ENCODE assay signal across 13 cellular contexts in genomic region chr3:152359385-152360248, GRCh38.
DNase-seq lines count a peak whose midpoint lies in the region; ATAC-seq, FAIRE-seq and TF ChIP-seq lines count a peak whose summit lies in the region.
"Had no signal": no experiment of that assay in that cellular context is flagged by ENCODE, and none has a peak within 500 bp of the region (broad histone marks: within the 10 kb centered on the region; RNA-seq: fewer than 3 reads in every experiment).

No MANE protein-coding gene starts in this region.

- H3K9ac ChIP-seq in kidney (ENCODE audit: low read length in 2 of 2) = no peak overlapping the region

- peaks cover 68% of the 10 kb centered on the region for H3K36me3 Mint-ChIP-seq in CD8-positive, alpha-beta T cell
- H3K36me3 Mint-ChIP-seq in natural killer cell = no peaks in the 10 kb centered on the region

- FAIRE-seq in bronchial epithelial cell (lab: Jason Lieb, UNC) (no peak), kidney (lab: Jason Lieb, UNC) (no peak)
- FAIRE-seq: H1, K562 had no signal

- no peak for DNase-seq in CD8-positive, alpha-beta T cell
- peak; percentile 11 for DNase-seq in LNCaP clone FGC (ENCODE audit: low read depth)
- DNase-seq in bronchial epithelial cell (ENCODE audit: low read depth) = peak; percentile 67
- DNase-seq in natural killer cell = no peak
- DNase-seq in kidney = no peak
- DNase-seq in DMS153 treated with DMSO at 0.1 percent for 48 hours (lab: John Stamatoyannopoulos, UW; ENCODE audit: unreplicated experiment) = no peak
- no peak for DNase-seq in body of pancreas
- DNase-seq in NCI-H2227 treated with DMSO at 0.1 percent for 48 hours (lab: John Stamatoyannopoulos, UW) = no peak
- DNase-seq: COR-L47, glutamatergic neuron, NCI-H2081 treated with DMSO at 0.1 percent for 48 hours had no signal

- H3K27me3 Mint-ChIP-seq in CD8-positive, alpha-beta T cell (ENCODE audit: low read depth) = no peaks in the 10 kb centered on the region
- H3K27me3 Mint-ChIP-seq in natural killer cell (ENCODE audit: low read depth in 2 of 2) = no peaks in the 10 kb centered on the region

- H3K27me3 ChIP-seq in CD8-positive, alpha-beta T cell (ENCODE audit: insufficient read depth, low read length) = no peaks in the 10 kb centered on the region
- no peaks in the 10 kb centered on the region for H3K27me3 ChIP-seq in bronchial epithelial cell (ENCODE audit: control insufficient read depth, insufficient read depth, low read length)
- no peaks in the 10 kb centered on the region for H3K27me3 ChIP-seq in body of pancreas

- CTCF ChIA-PET in CD8-positive, alpha-beta T cell (lab: Charles Lee) = interaction anchor here (1.2 kb wide), 1 partner anchor 17 kb away, joined by 3 read pairs; no protein-coding TSS in a partner anchor

- no peak for TF ChIP-seq CTCF in CD8-positive, alpha-beta T cell (IDR thresholded peaks at IDR 0.05)
- no peak for TF ChIP-seq CTCF in LNCaP clone FGC (IDR thresholded peaks at IDR 0.05; ENCODE audit: control insufficient read depth, extremely low read depth, insufficient read depth)
- no peak for TF ChIP-seq CTCF in bronchial epithelial cell (IDR thresholded peaks at IDR 0.05; ENCODE audit: insufficient read depth, low read length, severe bottlenecking)
- TF ChIP-seq CTCF in natural killer cell (IDR thresholded peaks at IDR 0.05) = no peak
- no peak for TF ChIP-seq CTCF in kidney (IDR thresholded peaks at IDR 0.05; ENCODE audit: borderline replicate concordance, extremely low read depth, insufficient read depth)
- no peak for TF ChIP-seq CTCF in body of pancreas (IDR thresholded peaks at IDR 0.05)

- H3K36me3 ChIP-seq in CD8-positive, alpha-beta T cell (ENCODE audit: insufficient read depth, low read length) = peaks cover 3% of the 10 kb centered on the region
- H3K36me3 ChIP-seq in bronchial epithelial cell (ENCODE audit: control insufficient read depth, insufficient read depth, low read length) (no peaks in the 10 kb centered on the region), kidney (ENCODE audit: control insufficient read depth in 1 of 2, insufficient read depth in 2 of 2, low read length in 2 of 2) (no peaks in the 10 kb centered on the region), body of pancreas (replicated peaks in 1 of 2; ENCODE audit: insufficient read depth in 1 of 2, low read depth in 2 of 2) (no peaks in the 10 kb centered on the region)

- POLR2A ChIA-PET in CD8-positive, alpha-beta T cell (lab: Charles Lee) = interaction anchor here (0.7 to 1.1 kb wide), 2 partner anchors 17 to 27 kb away, joined by 3 to 4 read pairs; no protein-coding TSS in a partner anchor

- intact Hi-C loops in CD8-positive, alpha-beta T cell (cut with DNase I, micrococcal nuclease) = no loop called here
- intact Hi-C loops in natural killer cell (cut with micrococcal nuclease) (loop anchor here (5.0 kb wide), 1 partner anchor 43 kb away; no protein-coding TSS in a partner anchor), kidney (cut with DNase I) (no loop called here), body of pancreas (cut with DNase I) (no loop called here)

- no peak for TF ChIP-seq POLR2A in body of pancreas (IDR thresholded peaks at IDR 0.05)

- WGBS in body of pancreas, 2 donors = 37 to 47% methylated on average over 2 of the region's 2 CpGs

- no peak overlapping the region for H3K27ac ChIP-seq in CD8-positive, alpha-beta T cell (ENCODE audit: low read depth, low read length)
- no peak overlapping the region for H3K27ac ChIP-seq in kidney (ENCODE audit: low read depth in 2 of 2, low read length in 2 of 2)
- H3K27ac ChIP-seq in body of pancreas = no peak overlapping the region

- no peak for ATAC-seq in CD8-positive, alpha-beta T cell
- no peak for ATAC-seq in natural killer cell
- no peak for ATAC-seq in body of pancreas
- ATAC-seq: K562 had no signal

- peaks cover 54% of the 10 kb centered on the region for H3K4me1 ChIP-seq in CD8-positive, alpha-beta T cell (ENCODE audit: insufficient read depth, low read length)
- H3K4me1 ChIP-seq in kidney (ENCODE audit: control insufficient read depth in 1 of 2, insufficient read depth in 1 of 2, low read depth in 1 of 2, low read length in 2 of 2) (peaks cover 4 to 20% of the 10 kb centered on the region in 2 donors), body of pancreas (peaks cover 12% of the 10 kb centered on the region)

- H3K27ac Mint-ChIP-seq in CD8-positive, alpha-beta T cell = peak overlapping the region; percentile 30
- peak overlapping the region; percentile 63 to 79 for H3K27ac Mint-ChIP-seq in natural killer cell

- no peak overlapping the region for H3K4me3 Mint-ChIP-seq in CD8-positive, alpha-beta T cell
- no peak overlapping the region for H3K4me3 Mint-ChIP-seq in natural killer cell

- no peak overlapping the region for H3K4me3 ChIP-seq in CD8-positive, alpha-beta T cell (ENCODE audit: low read depth, low read length)
- H3K4me3 ChIP-seq in LNCaP clone FGC (ENCODE audit: low read depth, low read length) (no peak overlapping the region), bronchial epithelial cell (ENCODE audit: low read depth, low read length) (no peak overlapping the region), kidney (ENCODE audit: low read length in 2 of 2) (no peak overlapping the region), body of pancreas (no peak overlapping the region)
- H3K4me3 ChIP-seq: K562 had no signal

- no peaks in the 10 kb centered on the region for H3K9me3 Mint-ChIP-seq in CD8-positive, alpha-beta T cell
- no peaks in the 10 kb centered on the region for H3K9me3 Mint-ChIP-seq in natural killer cell

- peaks cover 82% of the 10 kb centered on the region for H3K4me1 Mint-ChIP-seq in CD8-positive, alpha-beta T cell (ENCODE audit: low read depth)
- peaks cover 75 to 78% of the 10 kb centered on the region in 2 donors for H3K4me1 Mint-ChIP-seq in natural killer cell

- H3K9me3 ChIP-seq in CD8-positive, alpha-beta T cell (ENCODE audit: low read length) = no peaks in the 10 kb centered on the region
- no peaks in the 10 kb centered on the region for H3K9me3 ChIP-seq in kidney (ENCODE audit: control insufficient read depth in 1 of 2, low read length in 2 of 2)
- no peaks in the 10 kb centered on the region for H3K9me3 ChIP-seq in body of pancreas

Comparison
In these comparisons a context has a peak if more than half of its experiments do, and no peak if none do; other contexts are left out.
1. DNase-seq: peak in LNCaP clone FGC (single experiment) and bronchial epithelial cell (single experiment); none in CD8-positive, alpha-beta T cell (0 of 7), natural killer cell (single experiment), kidney (single experiment), DMS153 treated with DMSO at 0.1 percent for 48 hours (single experiment), body of pancreas (0 of 4) and NCI-H2227 treated with DMSO at 0.1 percent for 48 hours (single experiment).